29 cellular contexts compared by ENCODE assay signal in genomic region chr11:24086921-24087320, GRCh38.
"Had no signal": no experiment of that assay in that cellular context is flagged by ENCODE, and none has a peak within 500 bp of the region (broad histone marks: within the 10 kb centered on the region; RNA-seq: fewer than 3 reads in every experiment).

No MANE protein-coding gene starts in this region.

- H3K27me3 ChIP-seq: ascending aorta, breast epithelium had no signal

- DNase-seq: activated B cell treated with CpG ODN at 0.5 μM for 24 hours; activated CD4-positive, alpha-beta memory T cell treated with anti-CD3 and anti-CD28 coated beads, Interleukin-2, amount 10 ng/mL, durations not matched to agents 7 days and 5 days; activated CD4-positive, alpha-beta T cell treated with anti-CD3 and anti-CD28 coated beads for 1 hour; activated CD4-positive, alpha-beta T cell treated with anti-CD3 and anti-CD28 coated beads for 36 hours; activated CD4-positive, alpha-beta T cell treated with anti-CD3 and anti-CD28 coated beads for 48 hours; activated CD4-positive, alpha-beta T cell treated with anti-CD3 and anti-CD28 coated beads, Interleukin-2, amount 10 ng/mL, durations not matched to agents 7 days and 5 days; activated CD4-positive, alpha-beta T cell treated with anti-CD3 and anti-CD28 coated beads, Interleukin-2, amount 50 U/mL, for 48 hours; activated CD8-positive, alpha-beta memory T cell treated with anti-CD3 and anti-CD28 coated beads for 24 hours; activated CD8-positive, alpha-beta memory T cell treated with anti-CD3 and anti-CD28 coated beads, Interleukin-2, amount 10 ng/mL, durations not matched to agents 7 days and 5 days; activated CD8-positive, alpha-beta memory T cell treated with anti-CD3 and anti-CD28 coated beads, Interleukin-2, amount 50 U/mL, for 48 hours; activated CD8-positive, alpha-beta T cell treated with anti-CD3 and anti-CD28 coated beads, Interleukin-2, amount 10 ng/mL, durations not matched to agents 7 days and 5 days; activated effector memory CD4-positive, alpha-beta T cell treated with Interleukin-2 at 50 U/mL for 16 hours; activated gamma-delta T cell; activated naive CD4-positive, alpha-beta T cell treated with anti-CD3 and anti-CD28 coated beads, Interleukin-2, amount 10 ng/mL, durations not matched to agents 7 days and 5 days; activated naive CD4-positive, alpha-beta T cell treated with Interleukin-2 at 50 U/mL for 16 hours; activated naive CD8-positive, alpha-beta T cell treated with anti-CD3 and anti-CD28 coated beads, Interleukin-2, amount 10 ng/mL, durations not matched to agents 7 days and 5 days; activated naive CD8-positive, alpha-beta T cell treated with anti-CD3 and anti-CD28 coated beads, Interleukin-2, amount 50 U/mL, for 24 hours; activated T-cell treated with anti-CD3 and anti-CD28 coated beads, Interleukin-2, amount 50 U/mL, for 24 hours; activated T-cell treated with anti-CD3 and anti-CD28 coated beads, Interleukin-2, amount 50 U/mL, for 48 hours; amygdala; anterior cingulate cortex; central memory CD4-positive, alpha-beta T cell; T-helper 1 cell; T-helper 2 cell; T-helper 9 cell had no signal

- H3K9me3 ChIP-seq: ascending aorta, breast epithelium had no signal

- H3K4me1 ChIP-seq: ascending aorta, breast epithelium had no signal

- H3K4me3 ChIP-seq: ascending aorta, breast epithelium had no signal

- ATAC-seq: activated CD4-positive, alpha-beta T cell treated with anti-CD3 and anti-CD28 coated beads for 36 hours; activated CD4-positive, CD25-positive, alpha-beta regulatory T cell treated with anti-CD3 and anti-CD28 coated beads, Interleukin-2, amount 50 U/mL, for 24 hours; activated CD8-positive, alpha-beta memory T cell treated with anti-CD3 and anti-CD28 coated beads, Interleukin-2, amount 10 ng/mL, durations not matched to agents 7 days and 5 days; activated CD8-positive, alpha-beta T cell treated with anti-CD3 and anti-CD28 coated beads, Interleukin-2, amount 10 ng/mL, durations not matched to agents 7 days and 5 days; activated naive CD8-positive, alpha-beta T cell treated with anti-CD3 and anti-CD28 coated beads, Interleukin-2, amount 50 U/mL, for 24 hours had no signal

- H3K36me3 ChIP-seq: ascending aorta, breast epithelium had no signal

- H3K27ac ChIP-seq: ascending aorta, breast epithelium, VCaP had no signal
